Comparison of ENCODE assay signal across 17 cellular contexts in the genomic region with DNA sequence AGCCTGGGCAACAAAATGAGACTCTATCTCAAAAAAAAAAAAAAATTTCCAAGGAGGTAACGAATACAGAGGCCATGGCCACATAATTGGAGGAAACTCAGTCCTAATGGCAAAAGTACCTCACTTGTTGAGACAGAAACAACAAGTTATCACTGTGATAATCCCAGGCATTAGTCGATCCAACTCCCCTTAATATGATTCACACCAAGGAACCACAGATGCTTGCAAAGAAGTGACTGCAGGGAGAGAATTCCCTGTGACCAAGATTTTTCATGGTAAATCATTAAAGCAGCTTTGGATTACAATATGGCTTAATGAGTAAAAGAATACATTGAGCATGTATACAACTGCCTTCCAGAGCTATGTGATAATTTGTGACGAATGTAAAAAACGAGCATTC.
DNase-seq lines count a peak whose midpoint lies in the region; ATAC-seq and TF ChIP-seq lines count a peak whose summit lies in the region.
"Had no signal": no experiment of that assay in that cellular context is flagged by ENCODE, and none has a peak within 500 bp of the region (broad histone marks: within the 10 kb centered on the region; RNA-seq: fewer than 3 reads in every experiment).

No MANE protein-coding gene starts in this region.

- TF ChIP-seq CTCF in kidney epithelial cell (IDR thresholded peaks at IDR 0.05; ENCODE audit: insufficient read depth, low read length, poor library complexity, severe bottlenecking): no peak
- no peak for TF ChIP-seq CTCF in nephron (IDR thresholded peaks at IDR 0.05; ENCODE audit: unreplicated experiment in 3 of 3)

- H3K36me3 Mint-ChIP-seq in T-helper 17 cell (ENCODE audit: low read depth): peaks cover 18% of the 10 kb centered on the region
- H3K36me3 Mint-ChIP-seq in nephron (ENCODE audit: low read depth): peaks cover 83% of the 10 kb centered on the region
- H3K36me3 Mint-ChIP-seq in activated T-cell treated with anti-CD3 and anti-CD28 coated beads, Interleukin-2, amount 50 U/mL, for 4 hours (ENCODE audit: insufficient read depth): peaks cover 55% of the 10 kb centered on the region

- no peaks in the 10 kb centered on the region for H3K9me3 ChIP-seq in T-helper 17 cell (ENCODE audit: control insufficient read depth, low read length, poor library complexity, severe bottlenecking)

- H3K4me3 ChIP-seq in kidney epithelial cell (ENCODE audit: low read depth, low read length): no peak overlapping the region

- DNase-seq in Caki2 (ENCODE audit: low read depth) (peak; percentile 45), T-helper 17 cell (no peak), kidney epithelial cell (ENCODE audit: low read depth) (peak; percentile 59), medulla oblongata (ENCODE audit: extremely low spot score) (no peak), activated T-cell treated with anti-CD3 and anti-CD28 coated beads for 4 hours (no peak), middle frontal gyrus (ENCODE audit: extremely low spot score, low spot score) (no peak)
- DNase-seq in activated T-cell treated with anti-CD3 and anti-CD28 coated beads, Interleukin-2, amount 50 U/mL, for 4 hours: no peak
- DNase-seq: 8988T; C1 segment of cervical spinal cord; CD4-positive, alpha-beta T cell; DMS153; DND-41; GDM1; HCEC 1CT; HFFc6 had no signal

- peaks cover 6% of the 10 kb centered on the region for H3K4me1 Mint-ChIP-seq in T-helper 17 cell
- H3K4me1 Mint-ChIP-seq in nephron: no peaks in the 10 kb centered on the region
- H3K4me1 Mint-ChIP-seq in activated T-cell treated with anti-CD3 and anti-CD28 coated beads, Interleukin-2, amount 50 U/mL, for 4 hours (ENCODE audit: low read depth): no peaks in the 10 kb centered on the region
- H3K4me1 Mint-ChIP-seq: B cell had no signal

- no peaks in the 10 kb centered on the region for H3K36me3 ChIP-seq in kidney epithelial cell (ENCODE audit: control insufficient read depth, insufficient read depth, low read length)

- H3K4me3 Mint-ChIP-seq in T-helper 17 cell: no peak overlapping the region
- H3K4me3 Mint-ChIP-seq in nephron: no peak overlapping the region
- H3K4me3 Mint-ChIP-seq in activated T-cell treated with anti-CD3 and anti-CD28 coated beads, Interleukin-2, amount 50 U/mL, for 4 hours: no peak overlapping the region
- H3K4me3 Mint-ChIP-seq: B cell; CD4-positive, alpha-beta T cell; HFFc6 had no signal

- H3K27ac Mint-ChIP-seq in T-helper 17 cell (peak overlapping the region; percentile 19), nephron (peak overlapping the region; percentile 8 to 85 (median 44))
- H3K27ac Mint-ChIP-seq: B cell; CD4-positive, alpha-beta T cell; HFFc6 had no signal

- in situ Hi-C loops in Caki2 (cut with HindIII; ENCODE audit: low pct_unique_long_range_greater_than_20kb, low sequenced_read_pairs): no loop called here

- no peaks in the 10 kb centered on the region for H3K27me3 ChIP-seq in kidney epithelial cell (ENCODE audit: control insufficient read depth, insufficient read depth, low read length)

- no peak for ATAC-seq in T-helper 17 cell
- ATAC-seq in activated T-cell treated with anti-CD3 and anti-CD28 coated beads, Interleukin-2, amount 50 U/mL, for 4 hours: no peak

- no peaks in the 10 kb centered on the region for H3K9me3 Mint-ChIP-seq in nephron
- no peaks in the 10 kb centered on the region for H3K9me3 Mint-ChIP-seq in activated T-cell treated with anti-CD3 and anti-CD28 coated beads, Interleukin-2, amount 50 U/mL, for 4 hours
- H3K9me3 Mint-ChIP-seq: CD4-positive, alpha-beta T cell; HFFc6 had no signal

- no peaks in the 10 kb centered on the region for H3K27me3 Mint-ChIP-seq in T-helper 17 cell
- H3K27me3 Mint-ChIP-seq in nephron (ENCODE audit: low read depth): no peaks in the 10 kb centered on the region
- H3K27me3 Mint-ChIP-seq in activated T-cell treated with anti-CD3 and anti-CD28 coated beads, Interleukin-2, amount 50 U/mL, for 4 hours (ENCODE audit: low read depth): no peaks in the 10 kb centered on the region
- H3K27me3 Mint-ChIP-seq: B cell; CD4-positive, alpha-beta T cell had no signal

Comparison
In these comparisons a context has a peak if more than half of its experiments do, and no peak if none do; other contexts are left out.
1. DNase-seq: peak in Caki2 (single experiment) and kidney epithelial cell (single experiment); none in T-helper 17 cell (0 of 3), activated T-cell treated with anti-CD3 and anti-CD28 coated beads, Interleukin-2, amount 50 U/mL, for 4 hours (single experiment), medulla oblongata (single experiment), activated T-cell treated with anti-CD3 and anti-CD28 coated beads for 4 hours (single experiment) and middle frontal gyrus (single experiment).